Comparison of ENCODE assay signal across 21 cellular contexts in the genomic region with DNA sequence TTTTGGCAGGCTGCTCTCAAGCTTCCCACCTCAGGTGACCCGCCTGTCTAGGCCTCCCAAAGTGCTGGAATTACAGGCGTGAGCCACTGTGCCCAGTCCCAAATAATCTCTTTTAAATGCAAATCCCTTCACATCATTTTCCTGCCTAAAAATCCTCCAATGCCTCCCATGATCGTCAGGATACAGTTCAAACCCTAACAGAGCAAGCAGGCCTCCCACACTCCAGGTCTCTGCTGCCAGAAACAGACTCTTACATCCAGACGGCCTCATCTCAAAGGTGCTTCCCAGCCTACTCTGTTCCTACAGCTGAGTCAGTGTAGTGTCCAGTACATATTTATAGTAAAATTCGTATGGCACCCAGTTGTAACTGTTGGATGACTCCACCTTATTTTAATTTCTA. TPM values are rescaled to one million over a fixed set of nuclear protein-coding genes. Genes with fewer than 3 reads are reported as not detected.
DNase-seq lines count a peak whose midpoint lies in the region; ATAC-seq, FAIRE-seq and TF ChIP-seq lines count a peak whose summit lies in the region.
"Had no signal": no experiment of that assay in that cellular context is flagged by ENCODE, and none has a peak within 500 bp of the region (broad histone marks: within the 10 kb centered on the region; RNA-seq: fewer than 3 reads in every experiment).

No MANE protein-coding gene starts in this region.

- TF ChIP-seq POLR2A in K562 (conservative IDR thresholded peaks at IDR 0.05): no peak

- H3K9me3 Mint-ChIP-seq in activated CD8-positive, alpha-beta memory T cell treated with anti-CD3 and anti-CD28 coated beads, Interleukin-2, amount 10 ng/mL, durations not matched to agents 7 days and 5 days (ENCODE audit: low read depth): no peaks in the 10 kb centered on the region
- no peaks in the 10 kb centered on the region for H3K9me3 Mint-ChIP-seq in nephron progenitor cell
- H3K9me3 Mint-ChIP-seq: CD14-positive monocyte; CD8-positive, alpha-beta T cell had no signal

- no TSS peak for BruUV-seq in K562 (replicated peaks; lab: Mats Ljungman, UMichigan)

- H3K4me3 Mint-ChIP-seq in activated CD8-positive, alpha-beta memory T cell treated with anti-CD3 and anti-CD28 coated beads, Interleukin-2, amount 10 ng/mL, durations not matched to agents 7 days and 5 days: no peak overlapping the region
- no peak overlapping the region for H3K4me3 Mint-ChIP-seq in nephron progenitor cell
- H3K4me3 Mint-ChIP-seq: CD14-positive monocyte; CD8-positive, alpha-beta T cell had no signal

- H3K9me1 ChIP-seq in K562 (ENCODE audit: control insufficient read depth, insufficient read depth, low read length): no peaks in the 10 kb centered on the region

- H3K79me2 ChIP-seq in K562 (ENCODE audit: control insufficient read depth, insufficient read depth, low read length): peaks cover 3% of the 10 kb centered on the region; the same call in 1 of the 3 replicates

- no peaks in the 10 kb centered on the region for H4K20me1 ChIP-seq in K562 (replicated peaks; ENCODE audit: control insufficient read depth, insufficient read depth, low read length)

- H3K27ac ChIP-seq in K562 (ENCODE audit: extremely low read depth, low read depth, low read length): no peak overlapping the region
- H3K27ac ChIP-seq: 22Rv1 had no signal

- CTCF ChIA-PET in activated CD8-positive, alpha-beta memory T cell treated with anti-CD3 and anti-CD28 coated beads, Interleukin-2, amount 10 ng/mL, durations not matched to agents 7 days and 5 days (lab: Charles Lee): interaction anchor here (1.1 to 1.4 kb wide), 2 partner anchors 19 to 23 kb away, joined by 3 read pairs; no protein-coding TSS in a partner anchor
- CTCF ChIA-PET in K562 (lab: Yijun Ruan, JAX; ENCODE audit: low intra/inter-chr PET ratio): no interaction called here

- TF ChIP-seq CTCF in K562 (IDR thresholded peaks at IDR 0.05 in 2 of 3, conservative IDR thresholded peaks at IDR 0.05 in 1 of 3; ENCODE audit: insufficient read depth in 2 of 3, low read depth in 1 of 3, low read length in 3 of 3) (no peak), nephron progenitor cell (IDR thresholded peaks at IDR 0.05) (no peak)

- H2AFZ ChIP-seq in K562 (ENCODE audit: low read depth, low read length): no peak overlapping the region

- H3K4me1 ChIP-seq in K562 (replicated peaks in 1 of 2; ENCODE audit: control insufficient read depth in 2 of 2, insufficient read depth in 2 of 2, low read length in 2 of 2): peaks cover 4 to 8% of the 10 kb centered on the region in 2 experiments; a peak in 4 of 5 replicates

- peaks cover 7% of the 10 kb centered on the region for H3K4me1 Mint-ChIP-seq in activated CD8-positive, alpha-beta memory T cell treated with anti-CD3 and anti-CD28 coated beads, Interleukin-2, amount 10 ng/mL, durations not matched to agents 7 days and 5 days
- no peaks in the 10 kb centered on the region for H3K4me1 Mint-ChIP-seq in nephron progenitor cell
- H3K4me1 Mint-ChIP-seq: CD14-positive monocyte had no signal

- FAIRE-seq in K562 (lab: Jason Lieb, UNC): no peak
- FAIRE-seq: D721Med, GM12892, H1 had no signal

- in situ Hi-C loops in K562 (cut with MboI): no loop called here

- WGBS in K562 (ENCODE audit: insufficient coverage, low coverage, missing lambda C conversion rate): 39% methylated on average over 5 of the region's 5 CpGs

- no peak overlapping the region for H3K4me3 ChIP-seq in K562
- H3K4me3 ChIP-seq: HAP-1 had no signal

- POLR2A ChIA-PET in K562 (lab: Yijun Ruan, JAX): interaction anchor here (0.8 to 1.0 kb wide), 3 partner anchors 10 to 21 kb away, joined by 3 to 5 read pairs (median 3); a partner anchor contains a TSS

- no peak for TF ChIP-seq EP300 in K562 (IDR thresholded peaks at IDR 0.05; ENCODE audit: low read length)

- no peak for TF ChIP-seq RAD21 in K562 (CRISPR knock-in tag; conservative IDR thresholded peaks at IDR 0.05 in 1 of 2, IDR thresholded peaks at IDR 0.05 in 1 of 2)

- H3K4me2 ChIP-seq in K562 (ENCODE audit: insufficient read depth, low read length): no peak overlapping the region

- no peak for ATAC-seq in activated CD8-positive, alpha-beta memory T cell treated with anti-CD3 and anti-CD28 coated beads, Interleukin-2, amount 10 ng/mL, durations not matched to agents 7 days and 5 days
- 0 out of 3 replicates have a peak, but pooled peaks have one; percentile 27 for ATAC-seq in K562
- ATAC-seq in GM19455 (IDR thresholded peaks at IDR 0.05; ENCODE audit: unreplicated experiment): no peak
- ATAC-seq: CD8-positive, alpha-beta T cell had no signal

- no peaks in the 10 kb centered on the region for H3K27me3 ChIP-seq in K562 (ENCODE audit: control insufficient read depth in 2 of 2, insufficient read depth in 2 of 2, low read length in 2 of 2)

- H3K9ac ChIP-seq in K562 (ENCODE audit: insufficient read depth in 1 of 2, low read depth in 2 of 2, low read length in 2 of 2): no peak overlapping the region

- H3K27ac Mint-ChIP-seq in activated CD8-positive, alpha-beta memory T cell treated with anti-CD3 and anti-CD28 coated beads, Interleukin-2, amount 10 ng/mL, durations not matched to agents 7 days and 5 days: no peak overlapping the region
- peak overlapping the region; percentile 76 for H3K27ac Mint-ChIP-seq in nephron progenitor cell
- H3K27ac Mint-ChIP-seq: CD14-positive monocyte; CD8-positive, alpha-beta T cell had no signal

- H3K36me3 Mint-ChIP-seq in activated CD8-positive, alpha-beta memory T cell treated with anti-CD3 and anti-CD28 coated beads, Interleukin-2, amount 10 ng/mL, durations not matched to agents 7 days and 5 days: no peaks in the 10 kb centered on the region
- H3K36me3 Mint-ChIP-seq in nephron progenitor cell (ENCODE audit: low read depth): peaks cover 45% of the 10 kb centered on the region

- peak; percentile 11 for DNase-seq in activated CD8-positive, alpha-beta memory T cell treated with anti-CD3 and anti-CD28 coated beads for 24 hours
- DNase-seq in activated CD8-positive, alpha-beta memory T cell treated with anti-CD3 and anti-CD28 coated beads, Interleukin-2, amount 10 ng/mL, durations not matched to agents 7 days and 5 days: no peak
- DNase-seq in NCI-H82 (lab: John Stamatoyannopoulos, UW) (peak; percentile 40), K562 (ENCODE audit: extremely low read depth in 1 of 4, low spot score in 3 of 4) (no peak), nephron progenitor cell (no peak), activated gamma-delta T cell treated with Interleukin-2 at 50 U/mL for 16 hours (no peak), NCI-H345 (lab: John Stamatoyannopoulos, UW) (no peak)
- DNase-seq: CD8-positive, alpha-beta T cell; COR-L47; DND-41; GDM1 had no signal

- peaks cover 23% of the 10 kb centered on the region; the same call in 2 of the 3 replicates for H3K36me3 ChIP-seq in K562 (ENCODE audit: control insufficient read depth, insufficient read depth, low read length)
- H3K36me3 ChIP-seq: HAP-1 had no signal

- intact Hi-C loops in K562 (cut with micrococcal nuclease): no loop called here

- H3K27me3 Mint-ChIP-seq in activated CD8-positive, alpha-beta memory T cell treated with anti-CD3 and anti-CD28 coated beads, Interleukin-2, amount 10 ng/mL, durations not matched to agents 7 days and 5 days: no peaks in the 10 kb centered on the region
- no peaks in the 10 kb centered on the region for H3K27me3 Mint-ChIP-seq in nephron progenitor cell (ENCODE audit: low read depth, poor library complexity)

- H3K9me3 ChIP-seq in K562 (replicated peaks; ENCODE audit: control insufficient read depth, insufficient read depth, low read depth, low read length): no peaks in the 10 kb centered on the region; the same call in 1 of the 2 replicates
- H3K9me3 ChIP-seq: HAP-1 had no signal

RNA-seq across cellular contexts. Expression of a gene that starts 8.3 kb away (rescaled TPM):
- total RNA-seq in activated CD8-positive, alpha-beta memory T cell treated with anti-CD3 and anti-CD28 coated beads, Interleukin-2, amount 10 ng/mL, durations not matched to agents 7 days and 5 days: 10 to 100 TPM; 12.8 to 15.9 TPM
- 63.3 and 67.6 TPM in 2 replicates for total RNA-seq in K562 (2011; cell fraction: chromatin; rRNA removed; ENCODE audit: low replicate concordance)
- total RNA-seq in K562 (2011; cell fraction: nucleolus; rRNA removed): 36.5 and 39.2 TPM in 2 replicates
- 42.6 and 50.4 TPM in 2 replicates for total RNA-seq in K562 (2011; cell fraction: nucleoplasm; rRNA removed)
- total RNA-seq in K562 (2014; rRNA removed) (13.3 and 14.5 TPM in 2 replicates), K562 (2014; rRNA removed; fragmentation: Illumina TruSeq; extraction: Trizol) (8.6 and 8.7 TPM in 2 replicates), K562 (2015; rRNA removed; fragmentation: Illumina TruSeq; extraction: Trizol) (8.2 and 10.0 TPM in 2 replicates), K562 (2021) (14.9 and 15.2 TPM in 2 replicates)
- polyA plus RNA-seq in K562 (2011; rRNA removed) (21.0 and 21.2 TPM in 2 replicates), K562 (2014; fragmentation: Illumina TruSeq; extraction: Trizol) (18.4 and 20.5 TPM in 2 replicates), K562 (2014; fragmentation: Nextera tagmentation; extraction: Ambion mirVana) (1 to 10 TPM; 1.9 to 2.9 TPM), K562 (2014; rRNA removed) (23.8 and 27.5 TPM in 2 replicates)
- polyA plus RNA-seq in K562 (2011; cell fraction: cytosol; rRNA removed): 28.7 and 34.0 TPM in 2 replicates
- 35.7 and 37.1 TPM in 2 replicates for polyA plus RNA-seq in K562 (2011; cell fraction: nucleus; rRNA removed)
- polyA plus RNA-seq in K562 (2012): 19.8 and 24.0 TPM in 2 replicates
- 15.4 and 17.4 TPM in 2 replicates for polyA minus RNA-seq in K562 (2011; rRNA and poly(A)+ RNA removed)
- 5.5 and 16.2 TPM in 2 replicates for polyA minus RNA-seq in K562 (2011; cell fraction: cytosol; rRNA and poly(A)+ RNA removed)
- polyA minus RNA-seq in K562 (2011; cell fraction: nucleus; rRNA and poly(A)+ RNA removed): 10.7 and 13.6 TPM in 2 replicates

RNA-seq across cellular contexts. Expression of a gene that starts 9.0 kb away (rescaled TPM):
- total RNA-seq in activated CD8-positive, alpha-beta memory T cell treated with anti-CD3 and anti-CD28 coated beads, Interleukin-2, amount 10 ng/mL, durations not matched to agents 7 days and 5 days: 100 to 1,000 TPM; 166 to 199 TPM
- 209 and 273 TPM in 2 replicates for total RNA-seq in K562 (2011; cell fraction: chromatin; rRNA removed; ENCODE audit: low replicate concordance)
- 153 and 159 TPM in 2 replicates for total RNA-seq in K562 (2011; cell fraction: nucleolus; rRNA removed)
- total RNA-seq in K562 (2011; cell fraction: nucleoplasm; rRNA removed): 172 and 176 TPM in 2 replicates
- total RNA-seq in K562 (2014; rRNA removed) (279 and 309 TPM in 2 replicates), K562 (2014; rRNA removed; fragmentation: Illumina TruSeq; extraction: Trizol) (199 and 209 TPM in 2 replicates), K562 (2015; rRNA removed; fragmentation: Illumina TruSeq; extraction: Trizol) (176 and 185 TPM in 2 replicates), K562 (2021) (236 and 254 TPM in 2 replicates)
- polyA plus RNA-seq in K562 (2011; rRNA removed) (225 and 267 TPM in 2 replicates), K562 (2014; fragmentation: Illumina TruSeq; extraction: Trizol) (225 and 237 TPM in 2 replicates), K562 (2014; fragmentation: Nextera tagmentation; extraction: Ambion mirVana) (100 to 1,000 TPM; 370 to 383 TPM), K562 (2014; rRNA removed) (292 and 304 TPM in 2 replicates)
- polyA plus RNA-seq in K562 (2011; cell fraction: cytosol; rRNA removed): 208 and 225 TPM in 2 replicates
- 238 and 252 TPM in 2 replicates for polyA plus RNA-seq in K562 (2011; cell fraction: nucleus; rRNA removed)
- polyA plus RNA-seq in K562 (2012): 146 and 216 TPM in 2 replicates
- polyA minus RNA-seq in K562 (2011; rRNA and poly(A)+ RNA removed): 144 and 174 TPM in 2 replicates
- polyA minus RNA-seq in K562 (2011; cell fraction: cytosol; rRNA and poly(A)+ RNA removed): 61.1 and 89.0 TPM in 2 replicates
- polyA minus RNA-seq in K562 (2011; cell fraction: nucleus; rRNA and poly(A)+ RNA removed): 54.5 and 75.3 TPM in 2 replicates

RNA-seq across cellular contexts. Expression of a gene that starts 20.3 kb away (rescaled TPM):
- 100 to 1,000 TPM; 110 to 113 TPM for total RNA-seq in activated CD8-positive, alpha-beta memory T cell treated with anti-CD3 and anti-CD28 coated beads, Interleukin-2, amount 10 ng/mL, durations not matched to agents 7 days and 5 days
- 113 and 349 TPM in 2 replicates for total RNA-seq in K562 (2011; cell fraction: chromatin; rRNA removed; ENCODE audit: low replicate concordance)
- 221 and 252 TPM in 2 replicates for total RNA-seq in K562 (2011; cell fraction: nucleolus; rRNA removed)
- 129 and 148 TPM in 2 replicates for total RNA-seq in K562 (2011; cell fraction: nucleoplasm; rRNA removed)
- 92.6 and 135 TPM in 2 replicates for total RNA-seq in K562 (2014; rRNA removed)
- 43.5 and 50.6 TPM in 2 replicates for total RNA-seq in K562 (2014; rRNA removed; fragmentation: Illumina TruSeq; extraction: Trizol)
- total RNA-seq in K562 (2015; rRNA removed; fragmentation: Illumina TruSeq; extraction: Trizol): 85.8 and 86.3 TPM in 2 replicates
- total RNA-seq in K562 (2021): 103 and 108 TPM in 2 replicates
- 72.1 and 81.8 TPM in 2 replicates for polyA plus RNA-seq in K562 (2011; rRNA removed)
- 86.8 and 148 TPM in 2 replicates for polyA plus RNA-seq in K562 (2011; cell fraction: cytosol; rRNA removed)
- polyA plus RNA-seq in K562 (2011; cell fraction: nucleus; rRNA removed): 298 and 428 TPM in 2 replicates
- polyA plus RNA-seq in K562 (2012): 79.6 and 101 TPM in 2 replicates
- 88.1 and 93.2 TPM in 2 replicates for polyA plus RNA-seq in K562 (2014; fragmentation: Illumina TruSeq; extraction: Trizol)
- polyA plus RNA-seq in K562 (2014; fragmentation: Nextera tagmentation; extraction: Ambion mirVana): 10 to 100 TPM; 10.7 to 13.6 TPM
- 69.6 and 109 TPM in 2 replicates for polyA plus RNA-seq in K562 (2014; rRNA removed)
- 54.7 and 72.9 TPM in 2 replicates for polyA minus RNA-seq in K562 (2011; rRNA and poly(A)+ RNA removed)
- polyA minus RNA-seq in K562 (2011; cell fraction: cytosol; rRNA and poly(A)+ RNA removed): 45.9 and 91.2 TPM in 2 replicates
- 83.9 and 102 TPM in 2 replicates for polyA minus RNA-seq in K562 (2011; cell fraction: nucleus; rRNA and poly(A)+ RNA removed)

RNA-seq across cellular contexts. Expression of a gene that starts 20.6 kb away (rescaled TPM):
- total RNA-seq in activated CD8-positive, alpha-beta memory T cell treated with anti-CD3 and anti-CD28 coated beads, Interleukin-2, amount 10 ng/mL, durations not matched to agents 7 days and 5 days: 10 to 100 TPM; 28.8 to 31.7 TPM
- total RNA-seq in K562 (2011; cell fraction: chromatin; rRNA removed; ENCODE audit: low replicate concordance): 168 and 375 TPM in 2 replicates
- 219 and 250 TPM in 2 replicates for total RNA-seq in K562 (2011; cell fraction: nucleolus; rRNA removed)
- 182 and 198 TPM in 2 replicates for total RNA-seq in K562 (2011; cell fraction: nucleoplasm; rRNA removed)
- 18.3 and 26.8 TPM in 2 replicates for total RNA-seq in K562 (2014; rRNA removed)
- 12.6 and 18.8 TPM in 2 replicates for total RNA-seq in K562 (2014; rRNA removed; fragmentation: Illumina TruSeq; extraction: Trizol)
- 19.9 and 21.3 TPM in 2 replicates for total RNA-seq in K562 (2015; rRNA removed; fragmentation: Illumina TruSeq; extraction: Trizol)
- 55.9 and 59.7 TPM in 2 replicates for total RNA-seq in K562 (2021)
- 69.1 and 111 TPM in 2 replicates for polyA plus RNA-seq in K562 (2011; rRNA removed)
- polyA plus RNA-seq in K562 (2011; cell fraction: cytosol; rRNA removed): 133 and 146 TPM in 2 replicates
- polyA plus RNA-seq in K562 (2011; cell fraction: nucleus; rRNA removed): 154 and 183 TPM in 2 replicates
- polyA plus RNA-seq in K562 (2012): 42.7 and 71.4 TPM in 2 replicates
- 65.3 and 66.3 TPM in 2 replicates for polyA plus RNA-seq in K562 (2014; fragmentation: Illumina TruSeq; extraction: Trizol)
- polyA plus RNA-seq in K562 (2014; fragmentation: Nextera tagmentation; extraction: Ambion mirVana): 10 to 100 TPM in 1 of 2 experiments, 1 to 10 TPM in 1; 9.9 to 12.1 TPM
- polyA plus RNA-seq in K562 (2014; rRNA removed): 41.1 and 49.5 TPM in 2 replicates
- 80.3 and 82.9 TPM in 2 replicates for polyA minus RNA-seq in K562 (2011; rRNA and poly(A)+ RNA removed)
- polyA minus RNA-seq in K562 (2011; cell fraction: cytosol; rRNA and poly(A)+ RNA removed): 38.7 and 41.0 TPM in 2 replicates
- 94.4 and 132 TPM in 2 replicates for polyA minus RNA-seq in K562 (2011; cell fraction: nucleus; rRNA and poly(A)+ RNA removed)

RNA-seq across cellular contexts. Expression of a gene that starts 34.9 kb away (rescaled TPM):
- not detected for total RNA-seq in activated CD8-positive, alpha-beta memory T cell treated with anti-CD3 and anti-CD28 coated beads, Interleukin-2, amount 10 ng/mL, durations not matched to agents 7 days and 5 days
- not detected in 2 replicates for total RNA-seq in K562 (2011; cell fraction: chromatin; rRNA removed; ENCODE audit: low replicate concordance)
- not detected in 2 replicates for total RNA-seq in K562 (2011; cell fraction: nucleolus; rRNA removed)
- total RNA-seq in K562 (2011; cell fraction: nucleoplasm; rRNA removed): not detected in 2 replicates
- total RNA-seq in K562 (2014; rRNA removed) (not detected in 2 replicates), K562 (2014; rRNA removed; fragmentation: Illumina TruSeq; extraction: Trizol) (not detected in 2 replicates), K562 (2015; rRNA removed; fragmentation: Illumina TruSeq; extraction: Trizol) (not detected in 2 replicates), K562 (2021) (not detected in 2 replicates)
- polyA plus RNA-seq in K562 (2011; rRNA removed) (not detected in 2 replicates), K562 (2014; fragmentation: Illumina TruSeq; extraction: Trizol) (not detected in 2 replicates), K562 (2014; fragmentation: Nextera tagmentation; extraction: Ambion mirVana) (not detected), K562 (2014; rRNA removed) (not detected in 2 replicates)
- polyA plus RNA-seq in K562 (2011; cell fraction: cytosol; rRNA removed): not detected in 2 replicates
- polyA plus RNA-seq in K562 (2011; cell fraction: nucleus; rRNA removed): not detected in 2 replicates
- not detected in 2 replicates for polyA plus RNA-seq in K562 (2012)
- not detected in 2 replicates for polyA minus RNA-seq in K562 (2011; rRNA and poly(A)+ RNA removed)
- polyA minus RNA-seq in K562 (2011; cell fraction: cytosol; rRNA and poly(A)+ RNA removed): not detected in 2 replicates
- polyA minus RNA-seq in K562 (2011; cell fraction: nucleus; rRNA and poly(A)+ RNA removed): not detected in 2 replicates
- total RNA-seq: A673; CD8-positive, alpha-beta T cell; H1; HT1080 had no signal
- polyA plus RNA-seq: BJ, CD14-positive monocyte, H1 had no signal

Comparison
In these comparisons a context has a peak if more than half of its experiments do, and no peak if none do; other contexts are left out.
1. DNase-seq: peak in activated CD8-positive, alpha-beta memory T cell treated with anti-CD3 and anti-CD28 coated beads for 24 hours (single experiment) and NCI-H82 (single experiment); none in activated CD8-positive, alpha-beta memory T cell treated with anti-CD3 and anti-CD28 coated beads, Interleukin-2, amount 10 ng/mL, durations not matched to agents 7 days and 5 days (single experiment), K562 (0 of 4), nephron progenitor cell (single experiment), activated gamma-delta T cell treated with Interleukin-2 at 50 U/mL for 16 hours (single experiment) and NCI-H345 (single experiment).